Comparison of ENCODE assay signal across 12 cellular contexts in genomic region chr7:102284399-102284798, GRCh38. TPM values are rescaled to one million over a fixed set of nuclear protein-coding genes. Genes with fewer than 3 reads are reported as not detected.
DNase-seq lines count a peak whose midpoint lies in the region; ATAC-seq and TF ChIP-seq lines count a peak whose summit lies in the region.
"Had no signal": no experiment of that assay in that cellular context is flagged by ENCODE, and none has a peak within 500 bp of the region (broad histone marks: within the 10 kb centered on the region; RNA-seq: fewer than 3 reads in every experiment).

No MANE protein-coding gene starts in this region.

- peak overlapping the region; percentile 27 for H3K4me3 Mint-ChIP-seq in activated naive CD8-positive, alpha-beta T cell
- H3K4me3 Mint-ChIP-seq in activated naive CD8-positive, alpha-beta T cell treated with anti-CD3 and anti-CD28 coated beads for 36 hours, result no peak overlapping the region

- ATAC-seq in foreskin keratinocyte (peak; percentile 8), GM19035 (IDR thresholded peaks at IDR 0.05; ENCODE audit: unreplicated experiment) (no peak)
- ATAC-seq: WTC11 had no signal

- no peaks in the 10 kb centered on the region for H3K79me2 ChIP-seq in GM23248 (ENCODE audit: insufficient read depth)

- DNase-seq in activated naive CD8-positive, alpha-beta T cell treated with anti-CD3 and anti-CD28 coated beads for 36 hours, result no peak
- DNase-seq in T-helper 22 cell (ENCODE audit: low read depth), result peak; percentile 54
- peak in 1 of 2 donors; percentile 37 for DNase-seq in foreskin keratinocyte
- no peak for DNase-seq in GM23248
- DNase-seq in GM20000 (ENCODE audit: low spot score), result no peak
- DNase-seq in iPS-NIHi7 (ENCODE audit: extremely low spot score), result no peak
- DNase-seq: NCI-H226 had no signal

- no peaks in the 10 kb centered on the region for H3K9me3 ChIP-seq in GM23248 (ENCODE audit: low read depth)
- H3K9me3 ChIP-seq: right lobe of liver, upper lobe of left lung had no signal

- H3K4me1 ChIP-seq in foreskin keratinocyte, result no peaks in the 10 kb centered on the region
- no peaks in the 10 kb centered on the region for H3K4me1 ChIP-seq in GM23248 (ENCODE audit: insufficient read depth)

- H3K9me3 Mint-ChIP-seq in activated naive CD8-positive, alpha-beta T cell (ENCODE audit: low read depth), result no peaks in the 10 kb centered on the region
- no peaks in the 10 kb centered on the region for H3K9me3 Mint-ChIP-seq in activated naive CD8-positive, alpha-beta T cell treated with anti-CD3 and anti-CD28 coated beads for 36 hours
- H3K9me3 Mint-ChIP-seq: WTC11 had no signal

- no peak overlapping the region for H2AFZ ChIP-seq in GM23248

- no peak overlapping the region for H3K27ac Mint-ChIP-seq in activated naive CD8-positive, alpha-beta T cell
- H3K27ac Mint-ChIP-seq in activated naive CD8-positive, alpha-beta T cell treated with anti-CD3 and anti-CD28 coated beads for 36 hours, result no peak overlapping the region
- H3K27ac Mint-ChIP-seq: WTC11 had no signal

- no peaks in the 10 kb centered on the region for H3F3A ChIP-seq in GM23248 (ENCODE audit: insufficient read depth)

- H3K36me3 ChIP-seq in GM23248 (ENCODE audit: low read depth), result no peaks in the 10 kb centered on the region
- H3K36me3 ChIP-seq: right lobe of liver, upper lobe of left lung had no signal

- peaks cover 21% of the 10 kb centered on the region for H3K4me1 Mint-ChIP-seq in activated naive CD8-positive, alpha-beta T cell (ENCODE audit: low read depth)
- H3K4me1 Mint-ChIP-seq in activated naive CD8-positive, alpha-beta T cell treated with anti-CD3 and anti-CD28 coated beads for 36 hours, result peaks cover 23% of the 10 kb centered on the region

- TF ChIP-seq CTCF in foreskin keratinocyte (conservative IDR thresholded peaks at IDR 0.05), result no peak
- TF ChIP-seq CTCF in GM20000 (IDR thresholded peaks at IDR 0.05; ENCODE audit: extremely low read depth, missing control alignments), result no peak

- no peaks in the 10 kb centered on the region for H3K36me3 Mint-ChIP-seq in activated naive CD8-positive, alpha-beta T cell
- H3K36me3 Mint-ChIP-seq in activated naive CD8-positive, alpha-beta T cell treated with anti-CD3 and anti-CD28 coated beads for 36 hours, result no peaks in the 10 kb centered on the region
- H3K36me3 Mint-ChIP-seq: WTC11 had no signal

- H3K27ac ChIP-seq in foreskin keratinocyte (no peak overlapping the region), GM23248 (no peak overlapping the region)
- H3K27ac ChIP-seq: right lobe of liver had no signal

- no peak overlapping the region for H3K4me2 ChIP-seq in GM23248 (ENCODE audit: unreplicated experiment)

- peaks cover 22% of the 10 kb centered on the region for H3K27me3 ChIP-seq in foreskin keratinocyte
- H3K27me3 ChIP-seq in GM23248 (replicated peaks; ENCODE audit: insufficient read depth), result no peaks in the 10 kb centered on the region
- H3K27me3 ChIP-seq: right lobe of liver, upper lobe of left lung had no signal

- H3K9ac ChIP-seq in GM23248, result no peak overlapping the region

- in situ Hi-C loops in GM23248 (cut with MboI), result loop anchor here (10.0 kb wide), 1 partner anchor 110 kb away; the partner anchor contains the start of gene PRKRIP1

- no peaks in the 10 kb centered on the region for H4K20me1 ChIP-seq in GM23248 (ENCODE audit: insufficient read depth)

- no peak overlapping the region for H3K4me3 ChIP-seq in GM23248

- 72 to 75% methylated on average over 7 to 12 of the region's 12 CpGs for WGBS in GM23248 (ENCODE audit: low coverage in 1 of 2, low lambda C conversion rate in 2 of 2, missing lambda C conversion rate in 2 of 2), 2 experiments

- H3K27me3 Mint-ChIP-seq in activated naive CD8-positive, alpha-beta T cell, result no peaks in the 10 kb centered on the region
- H3K27me3 Mint-ChIP-seq in activated naive CD8-positive, alpha-beta T cell treated with anti-CD3 and anti-CD28 coated beads for 36 hours, result peaks cover 17% of the 10 kb centered on the region

- H3K9me2 ChIP-seq in GM23248 (ENCODE audit: insufficient read depth), result no peaks in the 10 kb centered on the region

RNA-seq across cellular contexts. Expression of gene SH2B2, which starts 2.3 kb away (rescaled TPM):
- total RNA-seq in activated naive CD8-positive, alpha-beta T cell treated with anti-CD3 and anti-CD28 coated beads for 36 hours, result 1 to 10 TPM; 2.9 to 3.6 TPM
- 0.35 and 0.41 TPM in 2 replicates for total RNA-seq in foreskin keratinocyte
- 0.45 and 0.48 TPM in 2 replicates for polyA plus RNA-seq in foreskin keratinocyte
- 0.86 and 7.1 TPM in 2 replicates for total RNA-seq in GM23248 (2014; rRNA removed; shearing (Covaris generic))
- 0.80 and 1.1 TPM in 2 replicates for polyA plus RNA-seq in GM23248 (2016; fragmentation: Nextera tagmentation; extraction: Ambion mirVana)
